23 cellular contexts compared by ENCODE assay signal in the genomic region with DNA sequence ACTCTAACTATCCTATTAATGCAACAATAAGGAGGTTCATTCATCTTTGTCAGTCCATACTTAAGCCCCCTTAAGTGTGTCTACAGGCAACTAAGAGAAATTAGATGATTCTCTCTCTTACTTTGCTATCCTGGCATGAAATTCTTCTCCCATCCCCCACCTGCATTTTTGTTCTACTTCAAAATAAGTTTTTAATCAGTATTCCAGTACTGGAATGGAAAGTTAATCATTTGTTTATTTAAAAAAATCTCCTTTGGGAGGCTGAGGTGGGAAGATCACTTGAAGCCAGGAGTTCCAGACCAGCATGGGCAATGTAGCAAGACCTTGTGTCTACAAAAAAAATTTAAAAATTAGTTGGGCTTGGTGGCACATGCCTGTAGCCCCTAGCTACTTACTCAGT.
DNase-seq lines count a peak whose midpoint lies in the region; ATAC-seq and TF ChIP-seq lines count a peak whose summit lies in the region.
"Had no signal": no experiment of that assay in that cellular context is flagged by ENCODE, and none has a peak within 500 bp of the region (broad histone marks: within the 10 kb centered on the region; RNA-seq: fewer than 3 reads in every experiment).

No MANE protein-coding gene starts in this region.

- no peak for ATAC-seq in HG02885 (IDR thresholded peaks at IDR 0.05; ENCODE audit: poor library complexity, unreplicated experiment)
- ATAC-seq: CD8-positive, alpha-beta T cell; GM23338; Right ventricle myocardium inferior; T-helper 17 cell had no signal

- DNase-seq in NCI-H1417 (lab: John Stamatoyannopoulos, UW) (peak in 2 of 3 experiments; percentile 12 to 85), NCI-H1417 treated with DMSO at 0.1 percent for 48 hours (lab: John Stamatoyannopoulos, UW) (no peak), HEK293T (ENCODE audit: extremely low spot score) (no peak), fibroblast of gingiva (ENCODE audit: low read depth) (peak; percentile 1), renal cortical epithelial cell (ENCODE audit: low read depth) (peak; percentile 42), middle frontal gyrus (ENCODE audit: extremely low spot score, low spot score) (no peak)
- DNase-seq: Caco-2; CD8-positive, alpha-beta T cell; DMS 273 treated with DMSO at 0.1 percent for 48 hours; H9; HFFc6; MM.1S; NCI-H1048; NCI-H1694; NCI-H2029 treated with DMSO at 0.1 percent for 48 hours; NCI-H226; NCI-H510A; NCI-H774; PC-9; T-helper 17 cell had no signal

- POLR2A ChIA-PET in HEK293T (lab: Yijun Ruan, JAX), result no interaction called here

- CTCF ChIA-PET in HEK293T (lab: Yijun Ruan, JAX), result no interaction called here

TF ChIP-seq in HEK293T, 16 proteins besides CTCF, POLR2A, EP300 and RAD21:
- TF ChIP-seq PKNOX1 (IDR thresholded peaks at IDR 0.05) (0 out of 2 replicates have a peak, but pooled peaks have one; percentile 16), SP1 (IDR thresholded peaks at IDR 0.05) (no peak), FOXM1 (IDR thresholded peaks at IDR 0.05; ENCODE audit: borderline replicate concordance) (no peak)

Comparison
In these comparisons a context has a peak if more than half of its experiments do, and no peak if none do; other contexts are left out.
1. DNase-seq: peak in NCI-H1417 (2 of 3), fibroblast of gingiva (single experiment) and renal cortical epithelial cell (single experiment); none in NCI-H1417 treated with DMSO at 0.1 percent for 48 hours (single experiment), HEK293T (single experiment) and middle frontal gyrus (single experiment).